18 cellular contexts compared by ENCODE assay signal in the genomic region with DNA sequence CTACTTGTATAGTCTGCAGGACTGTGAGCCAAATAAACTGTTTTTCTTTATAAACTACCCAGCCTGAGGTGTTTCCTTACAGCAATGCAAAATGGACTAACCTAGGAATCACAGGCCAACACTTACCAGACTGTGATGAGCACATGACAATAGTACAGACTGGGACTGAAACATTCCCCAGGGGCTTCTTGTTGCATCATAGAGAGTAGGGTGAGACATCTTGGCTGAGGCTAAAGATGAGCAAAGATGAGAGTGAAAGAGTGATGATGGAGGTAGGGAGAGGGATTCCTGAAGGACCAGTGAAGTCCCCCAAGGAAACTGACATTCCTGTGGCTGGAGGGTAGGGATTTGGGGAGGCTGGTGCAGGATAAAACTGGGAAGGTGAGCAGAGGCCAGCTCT.
DNase-seq lines count a peak whose midpoint lies in the region; ATAC-seq and TF ChIP-seq lines count a peak whose summit lies in the region.
"Had no signal": no experiment of that assay in that cellular context is flagged by ENCODE, and none has a peak within 500 bp of the region (broad histone marks: within the 10 kb centered on the region; RNA-seq: fewer than 3 reads in every experiment).

No MANE protein-coding gene starts in this region.

- intact Hi-C loops in CD8-positive, alpha-beta T cell (cut with DNase I, micrococcal nuclease) = no loop called here

- DNase-seq in ELR (ENCODE audit: low read depth) = peak; percentile 33
- DNase-seq in T-helper 17 cell = no peak
- DNase-seq in epithelial cell of esophagus (ENCODE audit: low read depth) = peak; percentile 40
- peak; percentile 7 for DNase-seq in skeletal muscle cell (ENCODE audit: low read depth)
- DNase-seq in CD8-positive, alpha-beta T cell = no peak
- DNase-seq: Caco-2; CD4-positive, CD25-positive, alpha-beta regulatory T cell; DMS153; KBM-7; MV-4-11; NCI-H1417 treated with DMSO at 0.1 percent for 48 hours; NCI-H1930; NCI-H345; NCI-H524 treated with DMSO at 0.1 percent for 48 hours had no signal

- peaks cover 5% of the 10 kb centered on the region for H3K9me3 Mint-ChIP-seq in CD8-positive, alpha-beta T cell

- H3K9me3 ChIP-seq in T-helper 17 cell (ENCODE audit: control insufficient read depth, low read length, poor library complexity, severe bottlenecking) = no peaks in the 10 kb centered on the region
- H3K9me3 ChIP-seq in CD8-positive, alpha-beta T cell (ENCODE audit: low read length) = no peaks in the 10 kb centered on the region
- H3K9me3 ChIP-seq: Caco-2 had no signal

- H3K4me3 ChIP-seq in epithelial cell of esophagus (ENCODE audit: low read length) (no peak overlapping the region), skeletal muscle cell (ENCODE audit: low read depth, low read length) (no peak overlapping the region)
- no peak overlapping the region for H3K4me3 ChIP-seq in CD8-positive, alpha-beta T cell (ENCODE audit: low read depth, low read length)

- peaks cover 7% of the 10 kb centered on the region for H3K36me3 Mint-ChIP-seq in T-helper 17 cell (ENCODE audit: low read depth)
- H3K36me3 Mint-ChIP-seq in CD8-positive, alpha-beta T cell = peaks cover 61% of the 10 kb centered on the region

- peaks cover 2% of the 10 kb centered on the region for H3K4me1 Mint-ChIP-seq in T-helper 17 cell
- no peaks in the 10 kb centered on the region for H3K4me1 Mint-ChIP-seq in CD8-positive, alpha-beta T cell (ENCODE audit: low read depth)
- H3K4me1 Mint-ChIP-seq: B cell; CD4-positive, CD25-positive, alpha-beta regulatory T cell had no signal

- H3K4me3 Mint-ChIP-seq in T-helper 17 cell = no peak overlapping the region
- H3K4me3 Mint-ChIP-seq in CD8-positive, alpha-beta T cell = no peak overlapping the region
- H3K4me3 Mint-ChIP-seq: B cell; CD4-positive, CD25-positive, alpha-beta regulatory T cell had no signal

- H3K27me3 ChIP-seq in CD8-positive, alpha-beta T cell (ENCODE audit: insufficient read depth, low read length) = no peaks in the 10 kb centered on the region

- H3K27ac ChIP-seq in CD8-positive, alpha-beta T cell (ENCODE audit: low read depth, low read length) = no peak overlapping the region
- H3K27ac ChIP-seq: RWPE1 had no signal

- H3K4me1 ChIP-seq in CD8-positive, alpha-beta T cell (ENCODE audit: insufficient read depth, low read length) = no peaks in the 10 kb centered on the region
- H3K4me1 ChIP-seq: Caco-2 had no signal

- ATAC-seq in T-helper 17 cell = no peak
- no peak for ATAC-seq in GM18517 (IDR thresholded peaks at IDR 0.05; ENCODE audit: unreplicated experiment)
- no peak for ATAC-seq in CD8-positive, alpha-beta T cell
- ATAC-seq in HG02623 (IDR thresholded peaks at IDR 0.05; ENCODE audit: unreplicated experiment) = no peak

- H3K27ac Mint-ChIP-seq in T-helper 17 cell = peak overlapping the region; percentile 64
- H3K27ac Mint-ChIP-seq in CD8-positive, alpha-beta T cell = no peak overlapping the region
- H3K27ac Mint-ChIP-seq: B cell; CD4-positive, CD25-positive, alpha-beta regulatory T cell had no signal

- TF ChIP-seq CTCF in epithelial cell of esophagus (IDR thresholded peaks at IDR 0.05; ENCODE audit: insufficient read depth, low read depth, low read length, missing control alignments) = no peak
- TF ChIP-seq CTCF in CD8-positive, alpha-beta T cell (IDR thresholded peaks at IDR 0.05) = no peak

- H3K27me3 Mint-ChIP-seq in T-helper 17 cell = no peaks in the 10 kb centered on the region
- no peaks in the 10 kb centered on the region for H3K27me3 Mint-ChIP-seq in CD8-positive, alpha-beta T cell (ENCODE audit: low read depth)
- H3K27me3 Mint-ChIP-seq: B cell; CD4-positive, CD25-positive, alpha-beta regulatory T cell had no signal

- POLR2A ChIA-PET in CD8-positive, alpha-beta T cell (lab: Charles Lee) = no interaction called here

- no peaks in the 10 kb centered on the region for H3K36me3 ChIP-seq in CD8-positive, alpha-beta T cell (ENCODE audit: insufficient read depth, low read length)

- CTCF ChIA-PET in CD8-positive, alpha-beta T cell (lab: Charles Lee) = no interaction called here

Comparison
In these comparisons a context has a peak if more than half of its experiments do, and no peak if none do; other contexts are left out.
1. DNase-seq: peak in ELR (single experiment), epithelial cell of esophagus (single experiment) and skeletal muscle cell (single experiment); none in T-helper 17 cell (0 of 3) and CD8-positive, alpha-beta T cell (0 of 7).